In the genomic region with DNA sequence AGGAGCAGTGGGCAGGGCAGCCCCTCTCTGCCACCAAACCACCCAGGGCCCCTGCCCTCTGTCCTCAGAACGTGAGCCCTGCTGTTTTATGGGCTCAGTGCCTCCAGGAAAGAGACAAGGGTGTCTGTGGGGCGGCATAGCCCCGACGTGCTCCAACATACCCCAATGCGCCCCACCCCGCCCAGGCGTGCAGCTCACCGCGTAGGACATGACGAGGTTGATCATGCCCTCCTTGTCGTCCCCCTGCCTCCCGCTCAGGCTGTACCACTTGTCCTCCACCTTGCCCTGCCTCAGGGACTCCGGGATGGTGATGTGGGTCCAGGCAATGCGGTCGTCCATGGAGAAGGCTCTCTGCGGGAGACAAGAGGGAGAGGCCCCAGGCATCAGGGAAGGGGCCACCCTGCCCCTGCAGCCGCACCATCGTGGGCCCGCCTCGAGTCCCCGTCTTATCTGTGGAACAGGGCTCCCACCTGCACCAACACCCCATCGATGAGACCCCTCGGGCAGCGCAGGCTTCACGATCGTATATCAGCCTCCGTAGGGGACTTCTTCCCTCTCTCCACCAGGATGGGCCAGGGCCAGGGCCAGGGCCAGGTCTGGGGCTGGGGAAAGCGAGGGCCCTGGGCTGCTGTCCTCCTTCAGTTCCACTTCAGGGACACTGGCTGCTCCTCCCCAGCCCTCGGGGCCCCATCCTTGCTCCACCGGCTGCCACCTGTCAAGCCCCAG, we compare ENCODE assay signal across 21 cellular contexts.
"Had no signal": no experiment of that assay in that cellular context is flagged by ENCODE, and none has a peak within 500 bp of the region (broad histone marks: within the 10 kb centered on the region; RNA-seq: fewer than 3 reads in every experiment).

No MANE protein-coding gene starts in this region.

- H3K4me3 Mint-ChIP-seq: activated T-cell treated with anti-CD3 and anti-CD28 coated beads, Interleukin-2, amount 50 U/mL, for 72 hours; naive thymus-derived CD8-positive, alpha-beta T cell; stimulated activated naive B cell treated with anti-CD40 and anti-IgM and Interleukin-4, amounts not matched to agents 10 μg/mL and 1 μg/mL and 100 μg/mL, for 72 hours; T-helper 1 cell treated with Interleukin-12 subunit alpha and Interleukin-12 subunit beta and Interleukin-4 antibody, amounts not matched to agents 30 μg/mL and 1 μg/mL, for 36 hours had no signal

- H3K27me3 Mint-ChIP-seq: naive thymus-derived CD8-positive, alpha-beta T cell; stimulated activated naive B cell treated with anti-CD40 and anti-IgM and Interleukin-4, amounts not matched to agents 10 μg/mL and 1 μg/mL and 100 μg/mL, for 72 hours had no signal

- H3K9me3 Mint-ChIP-seq: activated naive CD4-positive, alpha-beta T cell treated with anti-CD3 and anti-CD28 coated beads, Interleukin-2, amount 50 U/mL, for 72 hours; activated T-cell treated with anti-CD3 and anti-CD28 coated beads, Interleukin-2, amount 50 U/mL, for 72 hours; naive thymus-derived CD8-positive, alpha-beta T cell; stimulated activated naive B cell treated with anti-CD40 and anti-IgM and Interleukin-4, amounts not matched to agents 10 μg/mL and 1 μg/mL and 100 μg/mL, for 72 hours; T-helper 1 cell treated with Interleukin-12 subunit alpha and Interleukin-12 subunit beta and Interleukin-4 antibody, amounts not matched to agents 30 μg/mL and 1 μg/mL, for 36 hours had no signal

- H3K4me3 ChIP-seq: body of pancreas, skin epidermis, stomach, thyroid gland, upper lobe of left lung had no signal

- ATAC-seq: activated naive CD4-positive, alpha-beta T cell treated with anti-CD3 and anti-CD28 coated beads, Interleukin-2, amount 50 U/mL, for 72 hours; activated T-cell treated with anti-CD3 and anti-CD28 coated beads, Interleukin-2, amount 50 U/mL, for 72 hours; body of pancreas; naive thymus-derived CD8-positive, alpha-beta T cell; sciatic nerve; stimulated activated naive B cell treated with anti-CD40 and anti-IgM and Interleukin-4, amounts not matched to agents 10 μg/mL and 1 μg/mL and 100 μg/mL, for 72 hours had no signal

- H3K9me3 ChIP-seq: body of pancreas, stomach, thyroid gland, upper lobe of left lung had no signal

- DNase-seq: activated CD4-positive, alpha-beta T cell treated with anti-CD3 and anti-CD28 coated beads for 4 hours; activated CD4-positive, alpha-beta T cell treated with anti-CD3 and anti-CD28 coated beads, Interleukin-2, amount 50 U/mL, for 4 hours; activated naive CD4-positive, alpha-beta T cell; activated T-cell treated with anti-CD3 and anti-CD28 coated beads for 4 hours; activated T-cell treated with anti-CD3 and anti-CD28 coated beads, Interleukin-2, amount 50 U/mL, for 72 hours; body of pancreas; cortex of kidney; mesenchymal stem cell; stimulated activated CD4-positive, alpha-beta T cell treated with anti-CD3 and anti-CD28 coated beads, Interleukin-4, amount 100 ng/mL, for 24 hours; stimulated activated CD8-positive, alpha-beta memory T cell treated with anti-CD3 and anti-CD28 coated beads, Interleukin-4, amount 100 ng/mL, for 48 hours; stimulated activated naive B cell treated with anti-CD40 and anti-IgM and Interleukin-4, amounts not matched to agents 10 μg/mL and 1 μg/mL and 100 μg/mL, for 72 hours; stomach; SW 1271; T-helper 9 cell; thyroid gland had no signal

- H3K4me1 ChIP-seq: body of pancreas, thyroid gland had no signal

- H3K27me3 ChIP-seq: body of pancreas, stomach, thyroid gland, upper lobe of left lung had no signal

- H3K27ac Mint-ChIP-seq: activated naive CD4-positive, alpha-beta T cell treated with anti-CD3 and anti-CD28 coated beads, Interleukin-2, amount 50 U/mL, for 72 hours; activated T-cell treated with anti-CD3 and anti-CD28 coated beads, Interleukin-2, amount 50 U/mL, for 72 hours; stimulated activated naive B cell treated with anti-CD40 and anti-IgM and Interleukin-4, amounts not matched to agents 10 μg/mL and 1 μg/mL and 100 μg/mL, for 72 hours; T-helper 1 cell treated with Interleukin-12 subunit alpha and Interleukin-12 subunit beta and Interleukin-4 antibody, amounts not matched to agents 30 μg/mL and 1 μg/mL, for 36 hours had no signal
